In genomic region chr10:12634532-12634931, GRCh38 we compare ENCODE assay signal across 19 cellular contexts.
A peak's percentile ranks its signal among the peaks of the same experiment; 100 is the strongest.
DNase-seq lines count a peak whose midpoint lies in the region; ATAC-seq and TF ChIP-seq lines count a peak whose summit lies in the region.
"Had no signal": no experiment of that assay in that cellular context is flagged by ENCODE, and none has a peak within 500 bp of the region (broad histone marks: within the 10 kb centered on the region; RNA-seq: fewer than 3 reads in every experiment).

No MANE protein-coding gene starts in this region.

- no peak overlapping the region; the same call in 1 of the 2 replicates for H4K5ac ChIP-seq in IMR-90 (ENCODE audit: low read depth, low read length)

- H3K4me3 Mint-ChIP-seq in stimulated activated naive CD8-positive, alpha-beta T cell treated with anti-CD3 and anti-CD28 coated beads, Interleukin-15, Interleukin-2, amounts not matched to agents 100 ng/mL and 50 ng/mL, for 24 hours = no peak overlapping the region
- peak overlapping the region in 1 of 2 donors; percentile 38 for H3K4me3 Mint-ChIP-seq in stimulated activated naive CD8-positive, alpha-beta T cell treated with anti-CD3 and anti-CD28 coated beads, Interleukin-15, amount 100 ng/mL, for 72 hours
- no peak overlapping the region for H3K4me3 Mint-ChIP-seq in glutamatergic neuron (ENCODE audit: unreplicated experiment)
- H3K4me3 Mint-ChIP-seq: brain had no signal

- no peak for DNase-seq in stimulated activated naive CD8-positive, alpha-beta T cell treated with anti-CD3 and anti-CD28 coated beads, Interleukin-15, amount 100 ng/mL, for 72 hours
- DNase-seq in IMR-90 (no peak), glutamatergic neuron (no peak), GM19238 (ENCODE audit: insufficient read length, low spot score) (no peak), mesenteric fat pad (ENCODE audit: low spot score) (no peak), inferior parietal cortex (ENCODE audit: extremely low spot score) (no peak)
- DNase-seq: activated gamma-delta T cell, cortex of kidney, EL, NCI-H2107, NCI-H82, nucleus accumbens, RPMI8226, sigmoid colon had no signal

- dilution Hi-C loops in IMR-90 (cut with HindIII; ENCODE audit: low sequenced_read_pairs, unreplicated experiment) = no loop called here

- no peak overlapping the region for H3K27ac ChIP-seq in IMR-90 (ENCODE audit: insufficient read depth, low read length)
- H3K27ac ChIP-seq: sigmoid colon had no signal

- H2BK120ac ChIP-seq in IMR-90 (ENCODE audit: low read depth, low read length) = no peak overlapping the region

- H2BK15ac ChIP-seq in IMR-90 (ENCODE audit: low read depth, low read length) = no peak overlapping the region

- H3K9me1 ChIP-seq in IMR-90 (ENCODE audit: insufficient read depth, low read length) = no peaks in the 10 kb centered on the region

- POLR2A ChIA-PET in IMR-90 (lab: Charles Lee; ENCODE audit: unreplicated experiment) = no interaction called here

- no peaks in the 10 kb centered on the region for H3K36me3 Mint-ChIP-seq in stimulated activated naive CD8-positive, alpha-beta T cell treated with anti-CD3 and anti-CD28 coated beads, Interleukin-15, Interleukin-2, amounts not matched to agents 100 ng/mL and 50 ng/mL, for 24 hours (ENCODE audit: low read depth)
- H3K36me3 Mint-ChIP-seq in glutamatergic neuron (ENCODE audit: unreplicated experiment) = no peaks in the 10 kb centered on the region

- no peak overlapping the region for H3K4ac ChIP-seq in IMR-90 (ENCODE audit: low read depth, low read length)

- ATAC-seq in stimulated activated naive CD8-positive, alpha-beta T cell treated with anti-CD3 and anti-CD28 coated beads, Interleukin-15, amount 100 ng/mL, for 72 hours = no peak
- no peak for ATAC-seq in IMR-90 (ENCODE audit: low read depth)
- no peak for ATAC-seq in GM19455 (IDR thresholded peaks at IDR 0.05; ENCODE audit: unreplicated experiment)
- ATAC-seq: esophagus mucosa, HCT116 had no signal

- peak overlapping the region; percentile 9 for H2AK9ac ChIP-seq in IMR-90 (replicated peaks; ENCODE audit: low read depth, low read length, poor library complexity)

- CTCF ChIA-PET in IMR-90 (lab: Yijun Ruan, JAX) = no interaction called here

- H2BK20ac ChIP-seq in IMR-90 (ENCODE audit: low read depth, low read length) = 0 out of 2 replicates have a peak overlapping the region, but pooled peaks have one; percentile 12

- no peaks in the 10 kb centered on the region for H3K79me1 ChIP-seq in IMR-90 (ENCODE audit: low read depth in 1 of 2, low read length in 2 of 2)

- peaks cover 9% of the 10 kb centered on the region; the same call in 1 of the 2 replicates for H3K4me1 ChIP-seq in IMR-90 (ENCODE audit: control insufficient read depth, insufficient read depth, low read length)

- no peaks in the 10 kb centered on the region for H3K27me3 ChIP-seq in IMR-90 (ENCODE audit: control insufficient read depth, insufficient read depth, low read length)
- H3K27me3 ChIP-seq: sigmoid colon had no signal

- H4K91ac ChIP-seq in IMR-90 (ENCODE audit: insufficient read depth, low read depth, low read length) = no peak overlapping the region

- intact Hi-C loops in IMR-90 (cut with micrococcal nuclease) = no loop called here

- 65% methylated on average over 8 of the region's 10 CpGs; no CpG with 5 or more reads in 1 of the 2 experiments for WGBS in IMR-90 (ENCODE audit: extremely low coverage in 2 of 2, insufficient read length in 1 of 2), 2 experiments

- no peaks in the 10 kb centered on the region for H3K27me3 Mint-ChIP-seq in stimulated activated naive CD8-positive, alpha-beta T cell treated with anti-CD3 and anti-CD28 coated beads, Interleukin-15, Interleukin-2, amounts not matched to agents 100 ng/mL and 50 ng/mL, for 24 hours
- H3K27me3 Mint-ChIP-seq in stimulated activated naive CD8-positive, alpha-beta T cell treated with anti-CD3 and anti-CD28 coated beads, Interleukin-15, amount 100 ng/mL, for 72 hours = no peaks in the 10 kb centered on the region
- H3K27me3 Mint-ChIP-seq in glutamatergic neuron (ENCODE audit: unreplicated experiment) = peaks cover 3% of the 10 kb centered on the region

- no peak overlapping the region for H3K18ac ChIP-seq in IMR-90 (ENCODE audit: low read depth, low read length)

- H3K9me3 ChIP-seq in IMR-90 (ENCODE audit: control insufficient read depth, insufficient read depth, low read length) = peaks cover 9% of the 10 kb centered on the region
- H3K9me3 ChIP-seq: sigmoid colon had no signal

- no peak overlapping the region for H4K8ac ChIP-seq in IMR-90 (ENCODE audit: low read depth in 2 of 2, low read length in 2 of 2)

- H3K23ac ChIP-seq in IMR-90 (ENCODE audit: low read depth, low read length) = no peak overlapping the region

- no peak overlapping the region for H2AK5ac ChIP-seq in IMR-90 (ENCODE audit: low read depth, low read length)

- BruUV-seq in IMR-90 (replicated peaks; lab: Mats Ljungman, UMichigan) = no TSS peak

- no peak overlapping the region for H3K4me3 ChIP-seq in IMR-90 (ENCODE audit: insufficient read depth, low read depth, low read length)
- H3K4me3 ChIP-seq: sigmoid colon had no signal

- peaks cover 39% of the 10 kb centered on the region for H3K4me1 Mint-ChIP-seq in stimulated activated naive CD8-positive, alpha-beta T cell treated with anti-CD3 and anti-CD28 coated beads, Interleukin-15, Interleukin-2, amounts not matched to agents 100 ng/mL and 50 ng/mL, for 24 hours (ENCODE audit: low read depth)
- peaks cover 37% of the 10 kb centered on the region for H3K4me1 Mint-ChIP-seq in stimulated activated naive CD8-positive, alpha-beta T cell treated with anti-CD3 and anti-CD28 coated beads, Interleukin-15, amount 100 ng/mL, for 72 hours
- H3K4me1 Mint-ChIP-seq in glutamatergic neuron (ENCODE audit: low read depth, unreplicated experiment) = peaks cover 50% of the 10 kb centered on the region

- H4K20me1 ChIP-seq in IMR-90 (ENCODE audit: insufficient read depth, low read length) = no peaks in the 10 kb centered on the region

- TF ChIP-seq POLR2A in IMR-90 (IDR thresholded peaks at IDR 0.05; ENCODE audit: low read depth, low read length) = no peak

- H3K56ac ChIP-seq in IMR-90 (ENCODE audit: extremely low read depth, insufficient read depth, low read length) = no peak overlapping the region

- no peak overlapping the region for H3K4me2 ChIP-seq in IMR-90 (ENCODE audit: low read depth, low read length)

- no peak overlapping the region for H3K14ac ChIP-seq in IMR-90 (replicated peaks; ENCODE audit: low read depth, low read length)

- H3K36me3 ChIP-seq in IMR-90 (ENCODE audit: control insufficient read depth, insufficient read depth, low read length) = no peaks in the 10 kb centered on the region
- H3K36me3 ChIP-seq: sigmoid colon had no signal

- H3K9me3 Mint-ChIP-seq in stimulated activated naive CD8-positive, alpha-beta T cell treated with anti-CD3 and anti-CD28 coated beads, Interleukin-15, Interleukin-2, amounts not matched to agents 100 ng/mL and 50 ng/mL, for 24 hours = no peaks in the 10 kb centered on the region
- H3K9me3 Mint-ChIP-seq in stimulated activated naive CD8-positive, alpha-beta T cell treated with anti-CD3 and anti-CD28 coated beads, Interleukin-15, amount 100 ng/mL, for 72 hours = no peaks in the 10 kb centered on the region
- peaks cover 7% of the 10 kb centered on the region for H3K9me3 Mint-ChIP-seq in glutamatergic neuron (ENCODE audit: unreplicated experiment)

- no peak overlapping the region for H3K9ac ChIP-seq in IMR-90 (ENCODE audit: low read depth, low read length)

- no peak overlapping the region for H2BK5ac ChIP-seq in IMR-90 (ENCODE audit: low read depth, low read length, poor library complexity, severe bottlenecking)

- no peak for TF ChIP-seq RAD21 in IMR-90 (IDR thresholded peaks at IDR 0.05; ENCODE audit: low read length)

- TF ChIP-seq CTCF in IMR-90 (conservative IDR thresholded peaks at IDR 0.05; ENCODE audit: low read depth, low read length) (no peak), glutamatergic neuron (IDR thresholded peaks at IDR 0.05; ENCODE audit: partially characterized antibody, unreplicated experiment) (no peak)

- H3K27ac Mint-ChIP-seq in stimulated activated naive CD8-positive, alpha-beta T cell treated with anti-CD3 and anti-CD28 coated beads, Interleukin-15, Interleukin-2, amounts not matched to agents 100 ng/mL and 50 ng/mL, for 24 hours = peak overlapping the region; percentile 83
- H3K27ac Mint-ChIP-seq in stimulated activated naive CD8-positive, alpha-beta T cell treated with anti-CD3 and anti-CD28 coated beads, Interleukin-15, amount 100 ng/mL, for 72 hours = peak overlapping the region in 1 of 2 donors; percentile 95
- H3K27ac Mint-ChIP-seq in glutamatergic neuron (ENCODE audit: unreplicated experiment) = peak overlapping the region; percentile 63

- in situ Hi-C loops in IMR-90 (cut with MboI; ENCODE audit: low sequenced_read_pairs) = no loop called here

- peak overlapping the region; percentile 52 for H2AFZ ChIP-seq in IMR-90 (replicated peaks; ENCODE audit: low read length, poor library complexity)

TF ChIP-seq in IMR-90, 13 proteins besides CTCF, POLR2A, EP300 and RAD21 (continues in another document):
- no peak for TF ChIP-seq ELK1 (IDR thresholded peaks at IDR 0.05; ENCODE audit: borderline replicate concordance, low read depth, low read length)
- TF ChIP-seq CEBPB (IDR thresholded peaks at IDR 0.05; ENCODE audit: low read depth, low read length) = no peak
- no peak for TF ChIP-seq MAFK (IDR thresholded peaks at IDR 0.05; ENCODE audit: low read depth, low read length)
- no peak for TF ChIP-seq MXI1 (IDR thresholded peaks at IDR 0.05; ENCODE audit: borderline replicate concordance, low read depth, low read length)
- no peak for TF ChIP-seq MAZ (IDR thresholded peaks at IDR 0.05; ENCODE audit: borderline replicate concordance, low read depth, low read length)
- TF ChIP-seq CHD1 (IDR thresholded peaks at IDR 0.05; ENCODE audit: low read depth, low read length) = no peak
- no peak for TF ChIP-seq NFE2L2 (IDR thresholded peaks at IDR 0.05; ENCODE audit: low read depth, low read length)
- TF ChIP-seq BHLHE40 (IDR thresholded peaks at IDR 0.05; ENCODE audit: low read depth, low read length) = no peak
- no peak for TF ChIP-seq SMC3 (IDR thresholded peaks at IDR 0.05; ENCODE audit: low read depth, low read length)
- TF ChIP-seq RFX5 (IDR thresholded peaks at IDR 0.05; ENCODE audit: low read depth, low read length) = no peak
